In the genomic region with DNA sequence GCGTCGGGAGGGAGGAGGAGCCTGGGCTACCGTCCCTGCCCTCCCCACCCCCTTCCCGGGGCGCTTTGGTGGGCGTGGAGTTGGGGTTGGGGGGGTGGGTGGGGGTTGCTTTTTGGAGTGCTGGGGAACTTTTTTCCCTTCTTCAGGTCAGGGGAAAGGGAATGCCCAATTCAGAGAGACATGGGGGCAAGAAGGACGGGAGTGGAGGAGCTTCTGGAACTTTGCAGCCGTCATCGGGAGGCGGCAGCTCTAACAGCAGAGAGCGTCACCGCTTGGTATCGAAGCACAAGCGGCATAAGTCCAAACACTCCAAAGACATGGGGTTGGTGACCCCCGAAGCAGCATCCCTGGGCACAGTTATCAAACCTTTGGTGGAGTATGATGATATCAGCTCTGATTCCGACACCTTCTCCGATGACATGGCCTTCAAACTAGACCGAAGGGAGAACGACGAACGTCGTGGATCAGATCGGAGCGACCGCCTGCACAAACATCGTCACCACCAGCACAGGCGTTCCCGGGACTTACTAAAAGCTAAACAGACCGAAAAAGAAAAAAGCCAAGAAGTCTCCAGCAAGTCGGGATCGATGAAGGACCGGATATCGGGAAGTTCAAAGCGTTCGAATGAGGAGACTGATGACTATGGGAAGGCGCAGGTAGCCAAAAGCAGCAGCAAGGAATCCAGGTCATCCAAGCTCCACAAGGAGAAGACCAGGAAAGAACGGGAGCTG, we compare ENCODE assay signal across 8 cellular contexts. TPM values are rescaled to one million over a fixed set of nuclear protein-coding genes. Genes with fewer than 3 reads are reported as not detected.
DNase-seq lines count a peak whose midpoint lies in the region; ATAC-seq and TF ChIP-seq lines count a peak whose summit lies in the region.

No MANE protein-coding gene starts in this region.

- no peaks in the 10 kb centered on the region for H3K4me1 ChIP-seq in SJCRH30
- peaks cover 6% of the 10 kb centered on the region for H3K4me1 ChIP-seq in iPS-20b (ENCODE audit: insufficient read depth, low read length)

- peak overlapping the region; percentile 98 for H3K27ac ChIP-seq in SJCRH30
- H3K27ac ChIP-seq in iPS-20b (ENCODE audit: low read length), result no peak overlapping the region
- H3K27ac ChIP-seq in skin epidermis, result peak overlapping the region; percentile 81 to 100 (median 98)

- H3K27ac Mint-ChIP-seq in brain, result peak overlapping the region; percentile 96 to 99 (median 98)

- H3K36me3 ChIP-seq in SJCRH30 (no peaks in the 10 kb centered on the region; the same call in 1 of the 2 replicates), iPS-20b (ENCODE audit: insufficient read depth, low read depth, low read length) (peaks cover 9% of the 10 kb centered on the region; the same call in 1 of the 2 replicates)

- peak; percentile 25 to 48 for DNase-seq in NCI-H524 (lab: John Stamatoyannopoulos, UW)
- DNase-seq in NCI-H524 treated with DMSO at 0.1 percent for 48 hours (lab: John Stamatoyannopoulos, UW), result no peak
- DNase-seq in SJCRH30, result peak in 1 of 2 experiments; percentile 2
- no peak for DNase-seq in GF-D8 (lab: John Stamatoyannopoulos, UW)

- H3K4me3 Mint-ChIP-seq in brain, result peak overlapping the region; percentile 89 to 98 (median 94)

- no peaks in the 10 kb centered on the region for H3K9me3 Mint-ChIP-seq in brain

- no peaks in the 10 kb centered on the region for H3K27me3 ChIP-seq in SJCRH30
- no peaks in the 10 kb centered on the region for H3K27me3 ChIP-seq in iPS-20b (ENCODE audit: insufficient read depth, low read length)

- TF ChIP-seq CTCF in brain (conservative IDR thresholded peaks at IDR 0.05), result no peak

- ATAC-seq in HG02852 (IDR thresholded peaks at IDR 0.05; ENCODE audit: unreplicated experiment), result peak; percentile 30

- peaks cover 24% of the 10 kb centered on the region for H3K36me3 Mint-ChIP-seq in brain

- H3K9me3 ChIP-seq in SJCRH30 (replicated peaks) (no peaks in the 10 kb centered on the region), iPS-20b (ENCODE audit: insufficient read depth, low read depth, low read length) (no peaks in the 10 kb centered on the region)

- H3K4me3 ChIP-seq in SJCRH30 (peak overlapping the region; percentile 99), iPS-20b (ENCODE audit: low read length) (peak overlapping the region; percentile 100), skin epidermis (peak overlapping the region; percentile 66 to 98 (median 86))

- H3K4me1 Mint-ChIP-seq in brain, result peaks cover 36% of the 10 kb centered on the region

- peak overlapping the region; percentile 97 for H3K9ac ChIP-seq in iPS-20b (ENCODE audit: low read depth, low read length)

- peaks cover 22% of the 10 kb centered on the region for H3K27me3 Mint-ChIP-seq in brain

RNA-seq across cellular contexts. Expression of a gene that starts 0.8 kb away (rescaled TPM):
- 47.6 and 51.9 TPM in 2 replicates for total RNA-seq in SJCRH30 (2014; rRNA removed; shearing (Covaris generic))
- 23.2 TPM for polyA plus RNA-seq in brain (ENCODE audit: insufficient read depth, low read depth, low replicate concordance)

RNA-seq across cellular contexts. Expression of a gene that starts 11.0 kb away (rescaled TPM):
- 34.0 and 35.9 TPM in 2 replicates for total RNA-seq in SJCRH30 (2014; rRNA removed; shearing (Covaris generic))
- polyA plus RNA-seq in brain (ENCODE audit: insufficient read depth, low read depth, low replicate concordance), result 26.1 TPM

Comparison
In these comparisons a context has a peak if more than half of its experiments do, and no peak if none do; other contexts are left out.
1. DNase-seq: peak in NCI-H524 (2 of 2); none in NCI-H524 treated with DMSO at 0.1 percent for 48 hours (single experiment) and GF-D8 (single experiment).
2. Peak in every context shown above with its lines, with median percentiles within 50 percentile points of each other: H3K4me3 ChIP-seq.